ENCODE assay signal across 9 cellular contexts in the genomic region with DNA sequence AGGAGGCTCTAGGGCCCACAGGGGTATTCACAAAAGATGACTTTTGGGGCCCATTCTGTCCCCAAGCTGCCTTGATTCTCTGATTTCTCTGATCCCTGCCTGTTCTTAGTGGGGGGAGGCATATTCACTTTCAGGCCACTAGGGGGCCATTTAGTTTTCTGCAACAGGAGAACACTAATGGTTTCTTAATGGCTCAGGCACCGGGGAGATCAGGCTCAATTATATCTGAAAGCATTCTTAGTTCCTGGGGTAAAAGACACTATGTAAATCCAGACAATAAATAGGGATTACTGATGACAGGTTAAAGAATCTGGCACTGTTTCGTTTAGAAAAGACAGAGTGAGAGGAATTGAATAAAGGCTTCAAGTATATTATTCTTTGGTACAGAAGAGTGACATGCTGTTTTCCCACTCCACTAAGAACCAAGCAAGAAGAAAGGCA. TPM values are rescaled to one million over a fixed set of nuclear protein-coding genes. Genes with fewer than 3 reads are reported as not detected.
DNase-seq lines count a peak whose midpoint lies in the region; ATAC-seq, FAIRE-seq and TF ChIP-seq lines count a peak whose summit lies in the region.
"Had no signal": no experiment of that assay in that cellular context is flagged by ENCODE, and none has a peak within 500 bp of the region (broad histone marks: within the 10 kb centered on the region; RNA-seq: fewer than 3 reads in every experiment).

No MANE protein-coding gene starts in this region.

- H3K36me3 Mint-ChIP-seq in T-cell (no peaks in the 10 kb centered on the region), MCF 10A (ENCODE audit: insufficient read depth, unreplicated experiment) (peaks cover 4% of the 10 kb centered on the region)

- intact Hi-C loops in MCF 10A (cut with micrococcal nuclease) (loop anchor here (1.0 to 2.0 kb wide), 3 partner anchors 17 to 100 kb away; no protein-coding TSS in a partner anchor), kidney (cut with DNase I) (no loop called here)

- no peaks in the 10 kb centered on the region for H3K36me3 ChIP-seq in kidney (ENCODE audit: control insufficient read depth in 1 of 2, insufficient read depth in 2 of 2, low read length in 2 of 2)

- H3K4me1 Mint-ChIP-seq in T-cell (peaks cover 27 to 31% (median 31%) of the 10 kb centered on the region in 3 donors), MCF 10A (ENCODE audit: insufficient read depth, unreplicated experiment) (peaks cover 16% of the 10 kb centered on the region)

- peak; percentile 25 for FAIRE-seq in kidney (lab: Jason Lieb, UNC)

- DNase-seq in activated CD4-positive, CD25-positive, alpha-beta regulatory T cell treated with anti-CD3 and anti-CD28 coated beads, Interleukin-2, amount 50 U/mL, for 16 hours (ENCODE audit: low read depth, low spot score), result peak; percentile 40
- DNase-seq in activated CD4-positive, CD25-positive, alpha-beta regulatory T cell treated with anti-CD3 and anti-CD28 coated beads, Interleukin-2, amount 50 U/mL, for 72 hours, result no peak
- DNase-seq in NCI-H1092 (lab: John Stamatoyannopoulos, UW), result peak; percentile 12
- peak in 28 of 34 experiments; percentile 31 to 70 (median 50) for DNase-seq in T-cell
- peak; percentile 75 for DNase-seq in MCF 10A (ENCODE audit: unreplicated experiment)
- no peak for DNase-seq in kidney
- peak; percentile 67 for DNase-seq in stimulated activated CD4-positive, alpha-beta T cell treated with anti-CD3 and anti-CD28 coated beads, Interleukin-4, amount 100 ng/mL, for 24 hours
- DNase-seq in UCSD-AML1 (lab: John Stamatoyannopoulos, UW; ENCODE audit: unreplicated experiment), result no peak

- no peak overlapping the region for H3K27ac ChIP-seq in kidney (ENCODE audit: low read depth in 2 of 2, low read length in 2 of 2)
- H3K27ac ChIP-seq: epithelial cell of prostate had no signal

- H3K4me3 Mint-ChIP-seq in T-cell (peak overlapping the region in 2 of 3 donors; percentile 28 to 35), MCF 10A (ENCODE audit: unreplicated experiment) (no peak overlapping the region)

- H3K9me3 ChIP-seq in kidney (ENCODE audit: control insufficient read depth in 1 of 2, low read length in 2 of 2), result no peaks in the 10 kb centered on the region

- H3K4me1 ChIP-seq in kidney (ENCODE audit: control insufficient read depth in 1 of 2, insufficient read depth in 1 of 2, low read depth in 1 of 2, low read length in 2 of 2), result peaks cover 0 to 7% of the 10 kb centered on the region in 2 donors

- POLR2A ChIA-PET in T-cell (lab: Charles Lee) (no interaction called here), MCF 10A (lab: Yijun Ruan, JAX) (interaction anchor here (0.6 to 2.3 kb wide), 2 partner anchors 20 to 47 kb away, joined by 3 to 7 read pairs; a partner anchor contains a TSS)

- CTCF ChIA-PET in T-cell (lab: Charles Lee), result interaction anchor here (0.6 to 2.8 kb wide), 15 partner anchors 9 to 216 kb away, joined by 3 to 23 read pairs (median 5); a partner anchor contains a TSS
- CTCF ChIA-PET in MCF 10A (lab: Yijun Ruan, JAX), result interaction anchor here (0.6 to 7.1 kb wide), 25 partner anchors 8 to 233 kb away, joined by 3 to 123 read pairs (median 3); a partner anchor contains a TSS

- no TSS peak for BruUV-seq in MCF 10A (replicated peaks; lab: Mats Ljungman, UMichigan)

- no peak overlapping the region for H3K4me3 ChIP-seq in kidney (ENCODE audit: low read length in 2 of 2)

- H3K27ac Mint-ChIP-seq in T-cell (peak overlapping the region; percentile 12 to 62), MCF 10A (ENCODE audit: low read depth, unreplicated experiment) (no peak overlapping the region)

- ATAC-seq in T-cell (replicated peaks in 1 of 4), result peak; percentile 16 to 26 (median 20)

- no peaks in the 10 kb centered on the region for H3K9me3 Mint-ChIP-seq in T-cell
- no peaks in the 10 kb centered on the region for H3K9me3 Mint-ChIP-seq in MCF 10A (ENCODE audit: unreplicated experiment)

- H3K27me3 Mint-ChIP-seq in T-cell (peaks cover 0 to 11% of the 10 kb centered on the region in 2 donors), MCF 10A (ENCODE audit: insufficient read depth, unreplicated experiment) (no peaks in the 10 kb centered on the region)

- H3K9ac ChIP-seq in kidney (ENCODE audit: low read length in 2 of 2), result no peak overlapping the region

- peak; percentile 72 for TF ChIP-seq CTCF in MCF 10A (IDR thresholded peaks at IDR 0.05; ENCODE audit: unreplicated experiment)
- TF ChIP-seq CTCF in kidney (IDR thresholded peaks at IDR 0.05; ENCODE audit: borderline replicate concordance, extremely low read depth, insufficient read depth), result peak; percentile 78

RNA-seq across cellular contexts. Expression of a gene that starts 2.5 kb away (rescaled TPM):
- total RNA-seq in T-cell (10 to 100 TPM in 1 of 5 donors, 1 to 10 TPM in 4; 5.5 to 10.9 (median 6.4) TPM), MCF 10A (2022) (14.9 and 15.7 TPM in 2 replicates), kidney (21.6 TPM)
- 14.7 TPM for polyA plus RNA-seq in kidney (ENCODE audit: insufficient read depth, low read depth, low replicate concordance)

RNA-seq across cellular contexts. Expression of a gene that starts 13.2 kb away (rescaled TPM):
- total RNA-seq in T-cell (100 to 1,000 TPM; 242 to 293 (median 245) TPM), MCF 10A (2022) (0.15 and 0.84 TPM in 2 replicates), kidney (37.2 TPM)
- polyA plus RNA-seq in kidney (ENCODE audit: insufficient read depth, low read depth, low replicate concordance), result 4.4 TPM

RNA-seq across cellular contexts. Expression of a gene that starts 19.8 kb away (rescaled TPM):
- 1 to 10 TPM in 4 of 5 donors, under 1 TPM in 1; 0.80 to 2.2 (median 1.7) TPM for total RNA-seq in T-cell
- total RNA-seq in MCF 10A (2022), result 36.0 and 45.3 TPM in 2 replicates
- 60.0 TPM for total RNA-seq in kidney
- polyA plus RNA-seq in kidney (ENCODE audit: insufficient read depth, low read depth, low replicate concordance), result 4.7 TPM

RNA-seq across cellular contexts. Expression of a gene that starts 29.9 kb away (rescaled TPM):
- total RNA-seq in T-cell (under 1 TPM in 1 of 5 donors, not detected in 4; 0.70 TPM), MCF 10A (2022) (not detected in 2 replicates), kidney (not detected)
- not detected for polyA plus RNA-seq in kidney (ENCODE audit: insufficient read depth, low read depth, low replicate concordance)

RNA-seq across cellular contexts. Expression of a gene that starts 37.1 kb away (rescaled TPM):
- 1 to 10 TPM in 1 of 5 donors, under 1 TPM in 4; 0.03 to 1.4 (median 0.18) TPM for total RNA-seq in T-cell
- 1.8 and 2.1 TPM in 2 replicates for total RNA-seq in MCF 10A (2022)
- total RNA-seq in kidney, result 0.69 TPM
- polyA plus RNA-seq in kidney (ENCODE audit: insufficient read depth, low read depth, low replicate concordance), result 0.04 TPM

Comparison
In these comparisons a context has a peak if more than half of its experiments do, and no peak if none do; other contexts are left out.
1. DNase-seq: peak in activated CD4-positive, CD25-positive, alpha-beta regulatory T cell treated with anti-CD3 and anti-CD28 coated beads, Interleukin-2, amount 50 U/mL, for 16 hours (single experiment), NCI-H1092 (single experiment), T-cell (28 of 34), MCF 10A (single experiment) and stimulated activated CD4-positive, alpha-beta T cell treated with anti-CD3 and anti-CD28 coated beads, Interleukin-4, amount 100 ng/mL, for 24 hours (single experiment); none in activated CD4-positive, CD25-positive, alpha-beta regulatory T cell treated with anti-CD3 and anti-CD28 coated beads, Interleukin-2, amount 50 U/mL, for 72 hours (single experiment), kidney (single experiment) and UCSD-AML1 (single experiment).
2. RNA of a gene that starts 13.2 kb away (total RNA-seq): 242 to 293 TPM in T-cell and 37.2 TPM in kidney (single experiment); 0.15 to 0.84 TPM in MCF 10A; every median in the first group is over 10 times any median in the second.
3. RNA of a gene that starts 19.8 kb away (total RNA-seq): 60.0 TPM in kidney (single experiment) and 36.0 to 45.3 TPM in MCF 10A; 0.80 to 2.2 TPM in T-cell; every median in the first group is over 10 times any median in the second.